Comparison of ENCODE assay signal across 17 cellular contexts in genomic region chr10:78959901-78960300, GRCh38.
DNase-seq lines count a peak whose midpoint lies in the region; ATAC-seq and TF ChIP-seq lines count a peak whose summit lies in the region.
"Had no signal": no experiment of that assay in that cellular context is flagged by ENCODE, and none has a peak within 500 bp of the region (broad histone marks: within the 10 kb centered on the region; RNA-seq: fewer than 3 reads in every experiment).

No MANE protein-coding gene starts in this region.

- H2AFZ ChIP-seq in trophoblast cell (ENCODE audit: insufficient read depth, low read length, poor library complexity) (no peak overlapping the region), GM23338 (no peak overlapping the region)

- no peak overlapping the region for H3K27ac ChIP-seq in CD4-positive, CD25-positive, alpha-beta regulatory T cell (ENCODE audit: insufficient read depth, low read length, poor library complexity, severe bottlenecking)
- peak overlapping the region in 3 of 4 donors; percentile 20 to 71 (median 69) for H3K27ac ChIP-seq in gastroesophageal sphincter
- H3K27ac ChIP-seq in sigmoid colon = peak overlapping the region in 3 of 4 donors; percentile 73 to 76 (median 73)
- no peak overlapping the region for H3K27ac ChIP-seq in trophoblast cell (ENCODE audit: low read depth, low read length)
- no peak overlapping the region for H3K27ac ChIP-seq in GM23338 (ENCODE audit: low read depth)
- H3K27ac ChIP-seq: C4-2B, HL-60 had no signal

- no peaks in the 10 kb centered on the region for H3K36me3 ChIP-seq in CD4-positive, CD25-positive, alpha-beta regulatory T cell (ENCODE audit: control insufficient read depth, insufficient read depth, low read length)
- H3K36me3 ChIP-seq in gastroesophageal sphincter (no peaks in the 10 kb centered on the region), sigmoid colon (no peaks in the 10 kb centered on the region), trophoblast cell (ENCODE audit: control insufficient read depth in 1 of 2, insufficient read depth in 2 of 2, low read length in 2 of 2) (no peaks in the 10 kb centered on the region), GM23338 (ENCODE audit: insufficient read depth) (no peaks in the 10 kb centered on the region)
- H3K36me3 ChIP-seq: HAP-1, SJSA1 had no signal

- TF ChIP-seq CTCF in gastroesophageal sphincter (IDR thresholded peaks at IDR 0.05) (no peak), sigmoid colon (IDR thresholded peaks at IDR 0.05) (no peak), GM23338 (conservative IDR thresholded peaks at IDR 0.05; ENCODE audit: low read depth in 2 of 2) (no peak)

- H2BK12ac ChIP-seq in trophoblast cell (ENCODE audit: low read length) = no peak overlapping the region

- no peak overlapping the region for H2BK120ac ChIP-seq in trophoblast cell (ENCODE audit: insufficient read depth, low read length, poor library complexity)

- H3K27ac Mint-ChIP-seq in CD4-positive, CD25-positive, alpha-beta regulatory T cell = peak overlapping the region in 2 of 3 donors; percentile 29 to 38
- H3K27ac Mint-ChIP-seq in GM23338 = no peak overlapping the region

- H3K4me2 ChIP-seq in trophoblast cell (ENCODE audit: low read length) (no peak overlapping the region), GM23338 (no peak overlapping the region)
- H3K4me2 ChIP-seq: A549 had no signal

- peaks cover 0 to 3% (median 0%) of the 10 kb centered on the region in 7 donors for H3K9me3 Mint-ChIP-seq in CD4-positive, CD25-positive, alpha-beta regulatory T cell
- H3K9me3 Mint-ChIP-seq in GM23338 = no peaks in the 10 kb centered on the region

- no peak for TF ChIP-seq EP300 in gastroesophageal sphincter (IDR thresholded peaks at IDR 0.05)
- no peak for TF ChIP-seq EP300 in sigmoid colon (IDR thresholded peaks at IDR 0.05)

- peaks cover 9% of the 10 kb centered on the region for H3K79me1 ChIP-seq in trophoblast cell (ENCODE audit: low read length)

- DNase-seq in CD4-positive, CD25-positive, alpha-beta regulatory T cell = no peak
- DNase-seq in amniotic epithelial cell (ENCODE audit: low read depth) (peak; percentile 54), sigmoid colon (no peak), trophoblast cell (no peak), GM23338 (ENCODE audit: low spot score) (no peak), DMS153 (lab: John Stamatoyannopoulos, UW) (no peak)
- DNase-seq: COR-L47, NCI-H1417 treated with DMSO at 0.1 percent for 48 hours, NCI-H510A had no signal

- no peak for ATAC-seq in CD4-positive, CD25-positive, alpha-beta regulatory T cell (ENCODE audit: low read depth in 2 of 2)
- ATAC-seq in gastroesophageal sphincter (peak; percentile 11), GM21723 (IDR thresholded peaks at IDR 0.05; ENCODE audit: unreplicated experiment) (no peak), GM23338 (no peak)
- ATAC-seq: A549 had no signal

- H2AK5ac ChIP-seq in trophoblast cell (ENCODE audit: low read length) = no peak overlapping the region

- H4K12ac ChIP-seq in trophoblast cell (ENCODE audit: low read depth, low read length) = no peak overlapping the region

- H4K20me1 ChIP-seq in GM23338 (replicated peaks; ENCODE audit: insufficient read depth) = no peaks in the 10 kb centered on the region

- H3K9ac ChIP-seq in trophoblast cell (ENCODE audit: low read length) = no peak overlapping the region

- no peak overlapping the region for H3K23ac ChIP-seq in trophoblast cell (ENCODE audit: low read length)

- no peaks in the 10 kb centered on the region for H3F3A ChIP-seq in GM23338 (replicated peaks; ENCODE audit: low read depth)

- H4K8ac ChIP-seq in trophoblast cell (ENCODE audit: low read depth, low read length) = no peak overlapping the region

- no peak overlapping the region for H3K4ac ChIP-seq in trophoblast cell (ENCODE audit: low read depth, low read length)

- intact Hi-C loops in sigmoid colon (cut with DNase I) = no loop called here

- no peaks in the 10 kb centered on the region for H3K4me1 ChIP-seq in CD4-positive, CD25-positive, alpha-beta regulatory T cell (ENCODE audit: control insufficient read depth, insufficient read depth, low read length, poor library complexity, severe bottlenecking)
- H3K4me1 ChIP-seq in gastroesophageal sphincter (peaks cover 0 to 37% (median 15%) of the 10 kb centered on the region in 3 donors), sigmoid colon (peaks cover 0 to 38% (median 25%) of the 10 kb centered on the region in 4 donors), trophoblast cell (ENCODE audit: control insufficient read depth in 1 of 2, insufficient read depth in 2 of 2, low read length in 2 of 2) (peaks cover 12 to 18% of the 10 kb centered on the region in 2 experiments), GM23338 (ENCODE audit: insufficient read depth) (peaks cover 6% of the 10 kb centered on the region; the same call in 1 of the 2 replicates)
- H3K4me1 ChIP-seq: HAP-1 had no signal

- no peak overlapping the region for H3K4me3 Mint-ChIP-seq in CD4-positive, CD25-positive, alpha-beta regulatory T cell
- no peak overlapping the region for H3K4me3 Mint-ChIP-seq in GM23338

- H4K91ac ChIP-seq in trophoblast cell (ENCODE audit: low read depth, low read length) = no peak overlapping the region

- no peak overlapping the region for H3K4me3 ChIP-seq in CD4-positive, CD25-positive, alpha-beta regulatory T cell (ENCODE audit: low read depth, low read length)
- H3K4me3 ChIP-seq in gastroesophageal sphincter = no peak overlapping the region
- no peak overlapping the region for H3K4me3 ChIP-seq in sigmoid colon
- no peak overlapping the region for H3K4me3 ChIP-seq in trophoblast cell (ENCODE audit: low read depth, low read length)
- no peak overlapping the region for H3K4me3 ChIP-seq in GM23338
- H3K4me3 ChIP-seq: A549, HAP-1, K562, SJSA1 had no signal

- H3K14ac ChIP-seq in trophoblast cell (ENCODE audit: low read length) = no peak overlapping the region

- no peaks in the 10 kb centered on the region for H3K9me2 ChIP-seq in GM23338 (ENCODE audit: insufficient read depth)

- no peak overlapping the region for H3K18ac ChIP-seq in trophoblast cell (ENCODE audit: low read length)

- H3K79me2 ChIP-seq in trophoblast cell (ENCODE audit: control insufficient read depth, insufficient read depth, low read length, poor library complexity) (no peaks in the 10 kb centered on the region), GM23338 (replicated peaks; ENCODE audit: insufficient read depth) (no peaks in the 10 kb centered on the region)

- TF ChIP-seq POLR2A in gastroesophageal sphincter (IDR thresholded peaks at IDR 0.05) (no peak), sigmoid colon (IDR thresholded peaks at IDR 0.05) (no peak)

- no peak overlapping the region for H2BK5ac ChIP-seq in trophoblast cell (ENCODE audit: low read depth, low read length, poor library complexity)

- 0 to 49% methylated on average over 2 of the region's 3 CpGs for WGBS in gastroesophageal sphincter (ENCODE audit: low coverage in 1 of 2), 2 donors
- WGBS in sigmoid colon, 2 donors = 65 to 67% methylated on average over 3 of the region's 3 CpGs
- WGBS in trophoblast cell (ENCODE audit: extremely low coverage, insufficient coverage, insufficient read length) = no CpG with 5 or more reads among the region's 3 CpGs

- no peaks in the 10 kb centered on the region for H3K27me3 ChIP-seq in CD4-positive, CD25-positive, alpha-beta regulatory T cell (ENCODE audit: control insufficient read depth, insufficient read depth, low read length)
- no peaks in the 10 kb centered on the region for H3K27me3 ChIP-seq in gastroesophageal sphincter
- H3K27me3 ChIP-seq in sigmoid colon = no peaks in the 10 kb centered on the region
- no peaks in the 10 kb centered on the region for H3K27me3 ChIP-seq in trophoblast cell (ENCODE audit: insufficient read depth, low read length)
- H3K27me3 ChIP-seq in GM23338 (ENCODE audit: insufficient read depth) = no peaks in the 10 kb centered on the region
- H3K27me3 ChIP-seq: SJSA1 had no signal

- H3K27me3 Mint-ChIP-seq in CD4-positive, CD25-positive, alpha-beta regulatory T cell = peaks cover 8% of the 10 kb centered on the region
- peaks cover 17% of the 10 kb centered on the region for H3K27me3 Mint-ChIP-seq in GM23338 (ENCODE audit: insufficient read depth, low read depth, poor library complexity)

- H3K36me3 Mint-ChIP-seq in CD4-positive, CD25-positive, alpha-beta regulatory T cell = no peaks in the 10 kb centered on the region
- no peaks in the 10 kb centered on the region for H3K36me3 Mint-ChIP-seq in GM23338 (ENCODE audit: low read depth)

- H3K9me3 ChIP-seq in CD4-positive, CD25-positive, alpha-beta regulatory T cell (ENCODE audit: control insufficient read depth in 2 of 2, low read length in 2 of 2) = no peaks in the 10 kb centered on the region
- H3K9me3 ChIP-seq in gastroesophageal sphincter = no peaks in the 10 kb centered on the region
- no peaks in the 10 kb centered on the region for H3K9me3 ChIP-seq in sigmoid colon
- H3K9me3 ChIP-seq in trophoblast cell (ENCODE audit: insufficient read depth, low read depth, low read length) = no peaks in the 10 kb centered on the region
- H3K9me3 ChIP-seq: A549, HAP-1, SJSA1 had no signal

- no peaks in the 10 kb centered on the region for H3K4me1 Mint-ChIP-seq in CD4-positive, CD25-positive, alpha-beta regulatory T cell
- H3K4me1 Mint-ChIP-seq in GM23338 = peaks cover 31% of the 10 kb centered on the region

TF ChIP-seq in GM23338, 12 proteins besides CTCF, POLR2A, EP300 and RAD21 (continues in another document):
- TF ChIP-seq EZH2 (IDR thresholded peaks at IDR 0.05; ENCODE audit: low read depth, unreplicated experiment) (no peak), POLR2AphosphoS5 (IDR thresholded peaks at IDR 0.05; ENCODE audit: low read depth) (no peak)

Comparison
In these comparisons a context has a peak if more than half of its experiments do, and no peak if none do; other contexts are left out.
1. H3K27ac ChIP-seq: peak in gastroesophageal sphincter (3 of 4) and sigmoid colon (3 of 4); none in CD4-positive, CD25-positive, alpha-beta regulatory T cell (single experiment), trophoblast cell (single experiment) and GM23338 (single experiment).